In genomic region chr9:105054488-105054887, GRCh38 we compare ENCODE assay signal across 14 cellular contexts.
DNase-seq lines count a peak whose midpoint lies in the region; ATAC-seq and TF ChIP-seq lines count a peak whose summit lies in the region.
"Had no signal": no experiment of that assay in that cellular context is flagged by ENCODE, and none has a peak within 500 bp of the region (broad histone marks: within the 10 kb centered on the region; RNA-seq: fewer than 3 reads in every experiment).

No MANE protein-coding gene starts in this region.

- peak; percentile 44 for ATAC-seq in mucosa of descending colon
- ATAC-seq in GM18873 (IDR thresholded peaks at IDR 0.05; ENCODE audit: low FRiP score, unreplicated experiment): no peak
- ATAC-seq: naive thymus-derived CD8-positive, alpha-beta T cell; Right ventricle myocardium inferior had no signal

- intact Hi-C loops in Caco-2 (cut with micrococcal nuclease; ENCODE audit: unreplicated experiment) (loop anchor here (1.0 kb wide), 1 partner anchor 10 kb away; no protein-coding TSS in a partner anchor), mucosa of descending colon (cut with DNase I, micrococcal nuclease) (no loop called here)

- no peak overlapping the region for H3K4me3 Mint-ChIP-seq in Caco-2 (ENCODE audit: unreplicated experiment)
- H3K4me3 Mint-ChIP-seq: naive thymus-derived CD8-positive, alpha-beta T cell had no signal

- peaks cover 34% of the 10 kb centered on the region for H3K4me1 Mint-ChIP-seq in Caco-2 (ENCODE audit: low read depth, unreplicated experiment)

- H3K9me3 ChIP-seq in Caco-2: 0 out of 2 replicates have a peak, but pooled peaks cover 3% of the 10 kb centered on the region
- H3K9me3 ChIP-seq in mucosa of descending colon: no peaks in the 10 kb centered on the region
- H3K9me3 ChIP-seq: thyroid gland had no signal

- no peak overlapping the region for H3K4me3 ChIP-seq in Caco-2 (ENCODE audit: low read depth, low read length)
- no peak overlapping the region for H3K4me3 ChIP-seq in mucosa of descending colon
- H3K4me3 ChIP-seq: thyroid gland had no signal

- H3K27me3 ChIP-seq in Caco-2 (replicated peaks; ENCODE audit: control insufficient read depth, insufficient read depth, low read length): no peaks in the 10 kb centered on the region
- H3K27me3 ChIP-seq: thyroid gland had no signal

- DNase-seq in Caco-2: no peak
- DNase-seq in M059J (ENCODE audit: low read depth): peak; percentile 80
- peak; percentile 24 for DNase-seq in dedifferentiated amniotic fluid mesenchymal stem cell (ENCODE audit: extremely low spot score)
- peak in 1 of 3 donors; percentile 24 for DNase-seq in mucosa of descending colon
- DNase-seq in GF-D8 (lab: John Stamatoyannopoulos, UW): no peak
- DNase-seq in activated CD4-positive, alpha-beta T cell treated with anti-CD3 and anti-CD28 coated beads for 4 hours: no peak
- DNase-seq in NCI-H128 (lab: John Stamatoyannopoulos, UW; ENCODE audit: unreplicated experiment): no peak
- DNase-seq: activated CD4-positive, alpha-beta T cell treated with anti-CD3 and anti-CD28 coated beads, Interleukin-2, amount 50 U/mL, for 4 hours; anterior cingulate cortex; naive thymus-derived CD8-positive, alpha-beta T cell; NCI-H2081; thyroid gland had no signal

- no peaks in the 10 kb centered on the region for H3K36me3 ChIP-seq in Caco-2 (ENCODE audit: control insufficient read depth, insufficient read depth, low read length)
- H3K36me3 ChIP-seq in mucosa of descending colon (ENCODE audit: low read depth): no peaks in the 10 kb centered on the region
- H3K36me3 ChIP-seq: thyroid gland had no signal

- CTCF ChIA-PET in Caco-2 (lab: Charles Lee): no interaction called here

- TF ChIP-seq CTCF in Caco-2 (IDR thresholded peaks at IDR 0.05; ENCODE audit: insufficient read depth in 1 of 2, low read depth in 1 of 2, low read length in 1 of 2, severe bottlenecking in 1 of 2, unreplicated experiment in 1 of 2) (no peak), mucosa of descending colon (IDR thresholded peaks at IDR 0.05) (no peak)

- BruUV-seq in Caco-2 (replicated peaks; lab: Mats Ljungman, UMichigan): no TSS peak

- no peaks in the 10 kb centered on the region for H3K36me3 Mint-ChIP-seq in Caco-2 (ENCODE audit: insufficient read depth, unreplicated experiment)
- H3K36me3 Mint-ChIP-seq: naive thymus-derived CD8-positive, alpha-beta T cell had no signal

- H3K27ac Mint-ChIP-seq in Caco-2 (ENCODE audit: unreplicated experiment): peak overlapping the region; percentile 23
- H3K27ac Mint-ChIP-seq: naive thymus-derived CD8-positive, alpha-beta T cell had no signal

- peaks cover 36% of the 10 kb centered on the region for H3K9me3 Mint-ChIP-seq in Caco-2 (ENCODE audit: unreplicated experiment)
- H3K9me3 Mint-ChIP-seq: naive thymus-derived CD8-positive, alpha-beta T cell had no signal

- POLR2A ChIA-PET in Caco-2 (lab: Charles Lee): no interaction called here

- peaks cover 20% of the 10 kb centered on the region for H3K4me1 ChIP-seq in Caco-2
- H3K4me1 ChIP-seq in mucosa of descending colon (ENCODE audit: low read depth): no peaks in the 10 kb centered on the region
- H3K4me1 ChIP-seq: thyroid gland had no signal

- no peaks in the 10 kb centered on the region for H3K27me3 Mint-ChIP-seq in Caco-2 (ENCODE audit: insufficient read depth, unreplicated experiment)
- H3K27me3 Mint-ChIP-seq: naive thymus-derived CD8-positive, alpha-beta T cell had no signal

Comparison
In these comparisons a context has a peak if more than half of its experiments do, and no peak if none do; other contexts are left out.
1. DNase-seq: peak in M059J (single experiment) and dedifferentiated amniotic fluid mesenchymal stem cell (single experiment); none in Caco-2 (0 of 2), GF-D8 (single experiment), activated CD4-positive, alpha-beta T cell treated with anti-CD3 and anti-CD28 coated beads for 4 hours (0 of 2) and NCI-H128 (single experiment).